Comparison of ENCODE assay signal across 2 cellular contexts in genomic region chr17:48532261-48532660, GRCh38.
TF ChIP-seq lines count a peak whose summit lies in the region.

No MANE protein-coding gene starts in this region.

TF ChIP-seq in GM23338, 12 proteins besides CTCF, POLR2A, EP300 and RAD21:
- TF ChIP-seq REST (IDR thresholded peaks at IDR 0.05; ENCODE audit: unreplicated experiment) (no peak), EZH2phosphoT487 (IDR thresholded peaks at IDR 0.05; ENCODE audit: unreplicated experiment) (no peak), ZNF331 (CRISPR knock-in tag; IDR thresholded peaks at IDR 0.05; ENCODE audit: low read depth) (no peak), EZH2 (IDR thresholded peaks at IDR 0.05; ENCODE audit: low read depth, unreplicated experiment) (no peak), ZNF114 (CRISPR knock-in tag; IDR thresholded peaks at IDR 0.05) (no peak), POLR2AphosphoS5 (IDR thresholded peaks at IDR 0.05; ENCODE audit: low read depth) (no peak), JUNB (IDR thresholded peaks at IDR 0.05; ENCODE audit: unreplicated experiment) (no peak), NANOG (IDR thresholded peaks at IDR 0.05; ENCODE audit: borderline replicate concordance) (no peak), ETS1 (IDR thresholded peaks at IDR 0.05) (no peak), STAT1 (IDR thresholded peaks at IDR 0.05; ENCODE audit: unreplicated experiment) (no peak), ZNF462 (CRISPR knock-in tag; IDR thresholded peaks at IDR 0.05) (no peak), CREB1 (CRISPR knock-in tag; IDR thresholded peaks at IDR 0.05; ENCODE audit: low read depth) (no peak)

TF ChIP-seq in K562, 482 proteins besides CTCF, POLR2A, EP300 and RAD21:
- TF ChIP-seq BCOR (IDR thresholded peaks at IDR 0.05) (no peak), PBX2 (CRISPR knock-in tag; IDR thresholded peaks at IDR 0.05; ENCODE audit: low read depth) (no peak), PBX2 (tag; conservative IDR thresholded peaks at IDR 0.05; ENCODE audit: low read depth) (peak; percentile 65), EGR1 (conservative IDR thresholded peaks at IDR 0.05) (peak; percentile 59), MEIS2 (IDR thresholded peaks at IDR 0.05; ENCODE audit: partially characterized antibody) (peak; percentile 45)
